ENCODE assay signal across 1 cellular context in genomic region chr21:35032474-35033263, GRCh38.
TF ChIP-seq lines count a peak whose summit lies in the region.

No MANE protein-coding gene starts in this region.

TF ChIP-seq in IMR-90, 13 proteins besides CTCF, POLR2A, EP300 and RAD21 (continued from another document):
- TF ChIP-seq RCOR1 (IDR thresholded peaks at IDR 0.05; ENCODE audit: insufficient replicate concordance, low read length) (no peak), RFX5 (IDR thresholded peaks at IDR 0.05; ENCODE audit: low read depth, low read length) (no peak), MAZ (IDR thresholded peaks at IDR 0.05; ENCODE audit: borderline replicate concordance, low read depth, low read length) (no peak), MAFK (IDR thresholded peaks at IDR 0.05; ENCODE audit: low read depth, low read length) (no peak), BHLHE40 (IDR thresholded peaks at IDR 0.05; ENCODE audit: low read depth, low read length) (no peak), SMC3 (IDR thresholded peaks at IDR 0.05; ENCODE audit: low read depth, low read length) (no peak), MXI1 (IDR thresholded peaks at IDR 0.05; ENCODE audit: borderline replicate concordance, low read depth, low read length) (no peak), ELK1 (IDR thresholded peaks at IDR 0.05; ENCODE audit: borderline replicate concordance, low read depth, low read length) (no peak), USF2 (IDR thresholded peaks at IDR 0.05; ENCODE audit: low read depth, low read length) (no peak), NFE2L2 (IDR thresholded peaks at IDR 0.05; ENCODE audit: low read depth, low read length) (no peak)
TF ChIP-seq in IMR-90: peak in this region for 0.
